40 cellular contexts compared by ENCODE assay signal in genomic region chrX:154593201-154593600, GRCh38. TPM values are rescaled to one million over a fixed set of nuclear protein-coding genes. Genes with fewer than 3 reads are reported as not detected.
"Had no signal": no experiment of that assay in that cellular context is flagged by ENCODE, and none has a peak within 500 bp of the region (broad histone marks: within the 10 kb centered on the region; RNA-seq: fewer than 3 reads in every experiment).

No MANE protein-coding gene starts in this region.

- H3K27me3 ChIP-seq: adrenal gland, body of pancreas, esophagus squamous epithelium, gastroesophageal sphincter had no signal

- H3K9me3 ChIP-seq: adrenal gland, body of pancreas, esophagus squamous epithelium, gastroesophageal sphincter, heart right ventricle had no signal

- ATAC-seq: activated CD4-positive, alpha-beta T cell treated with anti-CD3 and anti-CD28 coated beads for 36 hours; activated CD8-positive, alpha-beta memory T cell treated with anti-CD3 and anti-CD28 coated beads, Interleukin-2, amount 10 ng/mL, durations not matched to agents 7 days and 5 days; activated CD8-positive, alpha-beta T cell treated with anti-CD3 and anti-CD28 coated beads, Interleukin-2, amount 10 ng/mL, durations not matched to agents 7 days and 5 days; activated naive CD8-positive, alpha-beta T cell treated with anti-CD3 and anti-CD28 coated beads, Interleukin-2, amount 50 U/mL, for 24 hours; body of pancreas; gastroesophageal sphincter; heart right ventricle; T-cell; T-helper 17 cell had no signal

- H3K9me3 Mint-ChIP-seq: activated CD4-positive, alpha-beta T cell treated with anti-CD3 and anti-CD28 coated beads, Interleukin-2, amount 10 ng/mL, durations not matched to agents 24 days and 14 days; activated naive CD4-positive, alpha-beta T cell treated with anti-CD3 and anti-CD28 coated beads for 36 hours; activated naive CD4-positive, alpha-beta T cell treated with anti-CD3 and anti-CD28 coated beads, Interleukin-2, amount 50 U/mL, for 24 hours; activated naive CD8-positive, alpha-beta T cell treated with anti-CD3 and anti-CD28 coated beads for 36 hours; activated naive CD8-positive, alpha-beta T cell treated with anti-CD3 and anti-CD28 coated beads, Interleukin-2, amount 50 U/mL, for 24 hours; activated T-helper 1 cell treated with anti-CD3 and anti-CD28 coated beads, Interleukin-12 subunit alpha, Interleukin-12 subunit beta, Interleukin-2, Interleukin-4 antibody, amounts not matched to agents 30 ng/mL and 10 ng/mL and 1 ng/mL, durations not matched to agents 14 hours and 24 hours and 36 hours; activated T-helper 2 cell treated with anti-CD3 and anti-CD28 coated beads, Interferon-gamma antibody, Interleukin-2, Interleukin-4, amounts not matched to agents 10 μg/mL and 5 μg/mL and 100 μg/mL, durations not matched to agents 14 hours and 24 hours and 36 hours; T-cell; T-helper 2 cell treated with Interferon-gamma antibody and Interleukin-4, amounts not matched to agents 5 μg/mL and 100 μg/mL, for 36 hours had no signal

- H3K4me3 Mint-ChIP-seq: activated CD4-positive, alpha-beta memory T cell treated with anti-CD3 and anti-CD28 coated beads for 36 hours; activated CD4-positive, alpha-beta T cell treated with anti-CD3 and anti-CD28 coated beads for 36 hours; activated CD4-positive, alpha-beta T cell treated with anti-CD3 and anti-CD28 coated beads, Interleukin-2, amount 10 ng/mL, durations not matched to agents 24 days and 14 days; activated CD8-positive, alpha-beta memory T cell treated with anti-CD3 and anti-CD28 coated beads, Interleukin-2, amount 10 ng/mL, durations not matched to agents 7 days and 5 days; activated CD8-positive, alpha-beta T cell treated with anti-CD3 and anti-CD28 coated beads, Interleukin-2, amount 10 ng/mL, durations not matched to agents 7 days and 5 days; activated naive CD4-positive, alpha-beta T cell treated with anti-CD3 and anti-CD28 coated beads for 36 hours; activated naive CD4-positive, alpha-beta T cell treated with anti-CD3 and anti-CD28 coated beads, Interleukin-2, amount 50 U/mL, for 24 hours; activated naive CD8-positive, alpha-beta T cell treated with anti-CD3 and anti-CD28 coated beads for 36 hours; activated naive CD8-positive, alpha-beta T cell treated with anti-CD3 and anti-CD28 coated beads, Interleukin-2, amount 50 U/mL, for 24 hours; activated T-helper 1 cell treated with anti-CD3 and anti-CD28 coated beads, Interleukin-12 subunit alpha, Interleukin-12 subunit beta, Interleukin-2, Interleukin-4 antibody, amounts not matched to agents 30 ng/mL and 10 ng/mL and 1 ng/mL, durations not matched to agents 14 hours and 24 hours and 36 hours; T-cell; T-helper 17 cell; T-helper 2 cell treated with Interferon-gamma antibody and Interleukin-4, amounts not matched to agents 5 μg/mL and 100 μg/mL, for 36 hours had no signal

- H3K36me3 Mint-ChIP-seq: activated CD4-positive, alpha-beta memory T cell treated with anti-CD3 and anti-CD28 coated beads for 36 hours; activated CD8-positive, alpha-beta memory T cell treated with anti-CD3 and anti-CD28 coated beads, Interleukin-2, amount 10 ng/mL, durations not matched to agents 7 days and 5 days; activated naive CD4-positive, alpha-beta T cell treated with anti-CD3 and anti-CD28 coated beads, Interleukin-2, amount 50 U/mL, for 24 hours; activated naive CD8-positive, alpha-beta T cell treated with anti-CD3 and anti-CD28 coated beads for 36 hours; T-cell had no signal

- H3K4me1 Mint-ChIP-seq: activated CD4-positive, alpha-beta T cell treated with anti-CD3 and anti-CD28 coated beads, Interleukin-2, amount 10 ng/mL, durations not matched to agents 24 days and 14 days; activated naive CD8-positive, alpha-beta T cell treated with anti-CD3 and anti-CD28 coated beads for 36 hours; activated naive CD8-positive, alpha-beta T cell treated with anti-CD3 and anti-CD28 coated beads, Interleukin-2, amount 50 U/mL, for 24 hours had no signal

- H3K27ac Mint-ChIP-seq: activated CD4-positive, alpha-beta memory T cell treated with anti-CD3 and anti-CD28 coated beads for 36 hours; activated CD4-positive, alpha-beta T cell treated with anti-CD3 and anti-CD28 coated beads for 36 hours; activated CD4-positive, alpha-beta T cell treated with anti-CD3 and anti-CD28 coated beads, Interleukin-2, amount 10 ng/mL, durations not matched to agents 24 days and 14 days; activated CD8-positive, alpha-beta memory T cell treated with anti-CD3 and anti-CD28 coated beads, Interleukin-2, amount 10 ng/mL, durations not matched to agents 7 days and 5 days; activated CD8-positive, alpha-beta T cell treated with anti-CD3 and anti-CD28 coated beads, Interleukin-2, amount 10 ng/mL, durations not matched to agents 7 days and 5 days; activated naive CD4-positive, alpha-beta T cell treated with anti-CD3 and anti-CD28 coated beads for 36 hours; activated naive CD4-positive, alpha-beta T cell treated with anti-CD3 and anti-CD28 coated beads, Interleukin-2, amount 50 U/mL, for 24 hours; activated naive CD8-positive, alpha-beta T cell treated with anti-CD3 and anti-CD28 coated beads for 36 hours; activated naive CD8-positive, alpha-beta T cell treated with anti-CD3 and anti-CD28 coated beads, Interleukin-2, amount 50 U/mL, for 24 hours; activated T-helper 1 cell treated with anti-CD3 and anti-CD28 coated beads, Interleukin-12 subunit alpha, Interleukin-12 subunit beta, Interleukin-2, Interleukin-4 antibody, amounts not matched to agents 30 ng/mL and 10 ng/mL and 1 ng/mL, durations not matched to agents 14 hours and 24 hours and 36 hours; activated T-helper 2 cell treated with anti-CD3 and anti-CD28 coated beads, Interferon-gamma antibody, Interleukin-2, Interleukin-4, amounts not matched to agents 10 μg/mL and 5 μg/mL and 100 μg/mL, durations not matched to agents 14 hours and 24 hours and 36 hours; T-cell; T-helper 17 cell; T-helper 2 cell treated with Interferon-gamma antibody and Interleukin-4, amounts not matched to agents 5 μg/mL and 100 μg/mL, for 36 hours had no signal

- H3K27me3 Mint-ChIP-seq: activated CD4-positive, alpha-beta memory T cell treated with anti-CD3 and anti-CD28 coated beads for 36 hours; activated CD4-positive, alpha-beta T cell treated with anti-CD3 and anti-CD28 coated beads for 36 hours; activated naive CD4-positive, alpha-beta T cell treated with anti-CD3 and anti-CD28 coated beads, Interleukin-2, amount 50 U/mL, for 24 hours; activated naive CD8-positive, alpha-beta T cell treated with anti-CD3 and anti-CD28 coated beads for 36 hours; activated naive CD8-positive, alpha-beta T cell treated with anti-CD3 and anti-CD28 coated beads, Interleukin-2, amount 50 U/mL, for 24 hours; T-helper 17 cell had no signal

- H3K27ac ChIP-seq: adrenal gland, body of pancreas, epithelial cell of prostate, esophagus squamous epithelium, gastroesophageal sphincter, heart right ventricle had no signal

- H3K4me3 ChIP-seq: adrenal gland, body of pancreas, esophagus squamous epithelium, gastroesophageal sphincter, heart right ventricle had no signal

- H3K36me3 ChIP-seq: adrenal gland, esophagus squamous epithelium, gastroesophageal sphincter, heart right ventricle had no signal

- DNase-seq: activated CD4-positive, alpha-beta memory T cell treated with anti-CD3 and anti-CD28 coated beads for 36 hours; activated CD4-positive, alpha-beta T cell treated with anti-CD3 and anti-CD28 coated beads for 36 hours; activated CD4-positive, alpha-beta T cell treated with anti-CD3 and anti-CD28 coated beads, Interleukin-2, amount 10 ng/mL, durations not matched to agents 24 days and 14 days; activated CD4-positive, CD25-positive, alpha-beta regulatory T cell; activated CD4-positive, CD25-positive, alpha-beta regulatory T cell treated with anti-CD3 and anti-CD28 coated beads, Interleukin-2, amount 50 U/mL, for 72 hours; activated CD8-positive, alpha-beta memory T cell treated with anti-CD3 and anti-CD28 coated beads, Interleukin-2, amount 10 ng/mL, durations not matched to agents 7 days and 5 days; activated CD8-positive, alpha-beta memory T cell treated with anti-CD3 and anti-CD28 coated beads, Interleukin-2, amount 50 U/mL, for 4 hours; activated CD8-positive, alpha-beta T cell treated with anti-CD3 and anti-CD28 coated beads, Interleukin-2, amount 10 ng/mL, durations not matched to agents 7 days and 5 days; activated effector memory CD4-positive, alpha-beta T cell treated with anti-CD3 and anti-CD28 coated beads, Interleukin-2, amount 50 U/mL, for 16 hours; activated naive CD4-positive, alpha-beta T cell treated with anti-CD3 and anti-CD28 coated beads for 36 hours; activated naive CD8-positive, alpha-beta T cell treated with anti-CD3 and anti-CD28 coated beads for 36 hours; activated naive CD8-positive, alpha-beta T cell treated with anti-CD3 and anti-CD28 coated beads, Interleukin-2, amount 50 U/mL, for 24 hours; activated T-cell treated with anti-CD3 and anti-CD28 coated beads, Interleukin-2, amount 50 U/mL, for 1 hour; activated T-cell treated with anti-CD3 and anti-CD28 coated beads, Interleukin-2, amount 50 U/mL, for 48 hours; amygdala; body of pancreas; central memory CD4-positive, alpha-beta T cell; cerebellar nuclear complex; cortex of kidney; dermis blood vessel endothelial cell; effector CD4-positive, alpha-beta T cell; esophagus squamous epithelium; foreskin melanocyte; heart right ventricle; T-cell; T-helper 17 cell; T1000 had no signal

RNA-seq across cellular contexts. Expression of gene CTAG1A, which starts 8.3 kb away (rescaled TPM):
- total RNA-seq: activated CD4-positive, alpha-beta memory T cell treated with anti-CD3 and anti-CD28 coated beads for 36 hours; activated CD4-positive, alpha-beta T cell treated with anti-CD3 and anti-CD28 coated beads for 36 hours; activated CD4-positive, alpha-beta T cell treated with anti-CD3 and anti-CD28 coated beads, Interleukin-2, amount 10 ng/mL, durations not matched to agents 24 days and 14 days; activated CD8-positive, alpha-beta memory T cell treated with anti-CD3 and anti-CD28 coated beads for 36 hours; activated CD8-positive, alpha-beta memory T cell treated with anti-CD3 and anti-CD28 coated beads, Interleukin-2, amount 10 ng/mL, durations not matched to agents 7 days and 5 days; activated CD8-positive, alpha-beta T cell treated with anti-CD3 and anti-CD28 coated beads, Interleukin-2, amount 10 ng/mL, durations not matched to agents 7 days and 5 days; activated naive CD4-positive, alpha-beta T cell treated with anti-CD3 and anti-CD28 coated beads for 36 hours; activated naive CD8-positive, alpha-beta T cell treated with anti-CD3 and anti-CD28 coated beads for 36 hours; activated T-helper 1 cell treated with anti-CD3 and anti-CD28 coated beads, Interleukin-12 subunit alpha, Interleukin-12 subunit beta, Interleukin-2, Interleukin-4 antibody, amounts not matched to agents 30 ng/mL and 10 ng/mL and 1 ng/mL, durations not matched to agents 14 hours and 24 hours and 36 hours; activated T-helper 2 cell treated with anti-CD3 and anti-CD28 coated beads, Interferon-gamma antibody, Interleukin-2, Interleukin-4, amounts not matched to agents 10 μg/mL and 5 μg/mL and 100 μg/mL, durations not matched to agents 14 hours and 24 hours and 36 hours; adrenal gland; aorta; body of pancreas; dermis blood vessel endothelial cell; endothelial cell of umbilical vein; esophagus squamous epithelium; fibroblast of lung; fibroblast of villous mesenchyme; gastroesophageal sphincter; glomerular endothelial cell; heart right ventricle; T-cell; T-helper 17 cell had no signal

RNA-seq across cellular contexts. Expression of gene CTAG1B, which starts 25.9 kb away (rescaled TPM):
- total RNA-seq: activated CD4-positive, alpha-beta memory T cell treated with anti-CD3 and anti-CD28 coated beads for 36 hours; activated CD4-positive, alpha-beta T cell treated with anti-CD3 and anti-CD28 coated beads for 36 hours; activated CD4-positive, alpha-beta T cell treated with anti-CD3 and anti-CD28 coated beads, Interleukin-2, amount 10 ng/mL, durations not matched to agents 24 days and 14 days; activated CD8-positive, alpha-beta memory T cell treated with anti-CD3 and anti-CD28 coated beads for 36 hours; activated CD8-positive, alpha-beta memory T cell treated with anti-CD3 and anti-CD28 coated beads, Interleukin-2, amount 10 ng/mL, durations not matched to agents 7 days and 5 days; activated CD8-positive, alpha-beta T cell treated with anti-CD3 and anti-CD28 coated beads, Interleukin-2, amount 10 ng/mL, durations not matched to agents 7 days and 5 days; activated naive CD4-positive, alpha-beta T cell treated with anti-CD3 and anti-CD28 coated beads for 36 hours; activated naive CD8-positive, alpha-beta T cell treated with anti-CD3 and anti-CD28 coated beads for 36 hours; activated T-helper 1 cell treated with anti-CD3 and anti-CD28 coated beads, Interleukin-12 subunit alpha, Interleukin-12 subunit beta, Interleukin-2, Interleukin-4 antibody, amounts not matched to agents 30 ng/mL and 10 ng/mL and 1 ng/mL, durations not matched to agents 14 hours and 24 hours and 36 hours; activated T-helper 2 cell treated with anti-CD3 and anti-CD28 coated beads, Interferon-gamma antibody, Interleukin-2, Interleukin-4, amounts not matched to agents 10 μg/mL and 5 μg/mL and 100 μg/mL, durations not matched to agents 14 hours and 24 hours and 36 hours; adrenal gland; aorta; body of pancreas; dermis blood vessel endothelial cell; endothelial cell of umbilical vein; esophagus squamous epithelium; fibroblast of lung; fibroblast of villous mesenchyme; gastroesophageal sphincter; glomerular endothelial cell; heart right ventricle; T-cell; T-helper 17 cell had no signal
